In genomic region chr5:181039961-181040915, GRCh38 we compare ENCODE assay signal across 18 cellular contexts. TPM values are rescaled to one million over a fixed set of nuclear protein-coding genes. Genes with fewer than 3 reads are reported as not detected.
DNase-seq lines count a peak whose midpoint lies in the region; ATAC-seq and TF ChIP-seq lines count a peak whose summit lies in the region.
"Had no signal": no experiment of that assay in that cellular context is flagged by ENCODE, and none has a peak within 500 bp of the region (broad histone marks: within the 10 kb centered on the region; RNA-seq: fewer than 3 reads in every experiment).

Gene BTNL9 (plus strand): TSS chr5:181040266. CDS start chr5:181045490, 5,224 bp downstream.

- H3K79me2 ChIP-seq in parathyroid adenoma: no peaks in the 10 kb centered on the region

- peak within 1 kb of the TSS; percentile 38 for H3K4me2 ChIP-seq in parathyroid adenoma (ENCODE audit: low read length)

- H3K27ac ChIP-seq in body of pancreas: no peak within 1 kb of the TSS
- H3K27ac ChIP-seq in left ventricle myocardium inferior (replicated peaks): peak within 1 kb of the TSS; percentile 92
- H3K27ac ChIP-seq in parathyroid adenoma: peak within 1 kb of the TSS; percentile 54
- H3K27ac ChIP-seq in upper lobe of left lung: peak within 1 kb of the TSS; percentile 79 to 87 (median 82)
- H3K27ac ChIP-seq in sigmoid colon: no peak within 1 kb of the TSS
- H3K27ac ChIP-seq: neutrophil, SJCRH30 had no signal

- H3K27me3 ChIP-seq in body of pancreas (no peaks in the 10 kb centered on the region), left ventricle myocardium inferior (ENCODE audit: low read depth) (peaks cover 79% of the 10 kb centered on the region), parathyroid adenoma (ENCODE audit: control insufficient read depth, insufficient read depth, low read length) (no peaks in the 10 kb centered on the region), upper lobe of left lung (no peaks in the 10 kb centered on the region), sigmoid colon (peaks cover 0 to 45% (median 0%) of the 10 kb centered on the region in 3 donors)

- WGBS in body of pancreas, 2 donors: 61 to 65% methylated on average over 20 to 24 of the region's 24 CpGs
- 46 to 64% methylated on average over 16 to 24 of the region's 24 CpGs for WGBS in upper lobe of left lung, 2 donors
- WGBS in sigmoid colon, 2 donors: 67 to 80% methylated on average over 24 of the region's 24 CpGs

- intact Hi-C loops in body of pancreas (cut with DNase I) (no loop called here), left ventricle myocardium inferior (cut with micrococcal nuclease) (no loop called here), sigmoid colon (cut with DNase I) (no loop called here)

- ATAC-seq in body of pancreas (no peak), upper lobe of left lung (ENCODE audit: low FRiP score in 2 of 2) (no peak), HG03025 (IDR thresholded peaks at IDR 0.05; ENCODE audit: low FRiP score, unreplicated experiment) (no peak)
- ATAC-seq: stimulated activated naive B cell treated with anti-CD40 and anti-IgM and Interleukin-4, amounts not matched to agents 10 μg/mL and 1 μg/mL and 100 μg/mL, for 72 hours had no signal

- TF ChIP-seq POLR2A in body of pancreas (IDR thresholded peaks at IDR 0.05) (no peak), upper lobe of left lung (IDR thresholded peaks at IDR 0.05) (peak in 2 of 4 donors; percentile 33 to 40), sigmoid colon (IDR thresholded peaks at IDR 0.05) (no peak)

- H3K9me3 ChIP-seq in body of pancreas (no peaks in the 10 kb centered on the region), left ventricle myocardium inferior (replicated peaks) (no peaks in the 10 kb centered on the region), parathyroid adenoma (ENCODE audit: control insufficient read depth, low read length) (no peaks in the 10 kb centered on the region), upper lobe of left lung (no peaks in the 10 kb centered on the region), sigmoid colon (no peaks in the 10 kb centered on the region)
- H3K9me3 ChIP-seq: neutrophil, SJCRH30 had no signal

- TF ChIP-seq EP300 in upper lobe of left lung (IDR thresholded peaks at IDR 0.05) (no peak), sigmoid colon (IDR thresholded peaks at IDR 0.05) (no peak)

- H3K4me1 ChIP-seq in body of pancreas (no peaks in the 10 kb centered on the region), left ventricle myocardium inferior (peaks cover 18% of the 10 kb centered on the region), parathyroid adenoma (no peaks in the 10 kb centered on the region), upper lobe of left lung (peaks cover under 1 to 13% (median under 1%) of the 10 kb centered on the region in 4 donors), sigmoid colon (no peaks in the 10 kb centered on the region)
- H3K4me1 ChIP-seq: SJCRH30 had no signal

- no peak for TF ChIP-seq CTCF in body of pancreas (IDR thresholded peaks at IDR 0.05)
- no peak for TF ChIP-seq CTCF in left ventricle myocardium inferior (IDR thresholded peaks at IDR 0.05; ENCODE audit: borderline replicate concordance)
- no peak for TF ChIP-seq CTCF in parathyroid adenoma (IDR thresholded peaks at IDR 0.05)
- no peak for TF ChIP-seq CTCF in upper lobe of left lung (IDR thresholded peaks at IDR 0.05)
- TF ChIP-seq CTCF in sigmoid colon (IDR thresholded peaks at IDR 0.05): no peak

- H3K9ac ChIP-seq in parathyroid adenoma: no peak within 1 kb of the TSS

- H3K36me3 ChIP-seq in body of pancreas (replicated peaks in 1 of 2; ENCODE audit: insufficient read depth in 1 of 2, low read depth in 2 of 2) (no peaks in the 10 kb centered on the region), left ventricle myocardium inferior (no peaks in the 10 kb centered on the region), parathyroid adenoma (ENCODE audit: control insufficient read depth, insufficient read depth, low read length) (no peaks in the 10 kb centered on the region), upper lobe of left lung (peaks cover 0 to 6% (median 0%) of the 10 kb centered on the region in 4 donors), sigmoid colon (no peaks in the 10 kb centered on the region)
- H3K36me3 ChIP-seq: neutrophil, SJCRH30 had no signal

- H2AFZ ChIP-seq in parathyroid adenoma: no peak within 1 kb of the TSS

- DNase-seq in body of pancreas (no peak), left ventricle myocardium inferior (no peak), upper lobe of left lung (no peak), EL (no peak), nucleus accumbens (lab: John Stamatoyannopoulos, UW) (no peak), sigmoid colon (no peak)
- DNase-seq: activated CD8-positive, alpha-beta memory T cell treated with anti-CD3 and anti-CD28 coated beads for 24 hours; cerebellar nuclear complex; COR-L47; immature natural killer cell; NCI-H1694 treated with DMSO at 0.1 percent for 48 hours; stimulated activated naive B cell treated with anti-CD40 and anti-IgM and Interleukin-4, amounts not matched to agents 10 μg/mL and 1 μg/mL and 100 μg/mL, for 72 hours; T-helper 2 cell had no signal

- H3K4me3 ChIP-seq in body of pancreas (no peak within 1 kb of the TSS), left ventricle myocardium inferior (peak within 1 kb of the TSS; percentile 64), parathyroid adenoma (ENCODE audit: low read depth, low read length) (peak within 1 kb of the TSS; percentile 34), upper lobe of left lung (peak within 1 kb of the TSS; percentile 14 to 47 (median 34)), sigmoid colon (peak within 1 kb of the TSS in 1 of 4 donors; percentile 8)
- H3K4me3 ChIP-seq: SJCRH30 had no signal

RNA-seq across cellular contexts. Expression of gene BTNL9, which starts in this region (rescaled TPM):
- total RNA-seq in body of pancreas (10 to 100 TPM; 20.2 to 41.5 TPM), left ventricle myocardium inferior (38.5 TPM), upper lobe of left lung (100 to 1,000 TPM in 4 of 6 donors, 10 to 100 TPM in 2; 71.8 to 634 (median 147) TPM), sigmoid colon (10 to 100 TPM in 1 of 4 donors, 1 to 10 TPM in 3; 4.2 to 34.9 (median 7.1) TPM)
- 1 to 10 TPM in 2 of 3 donors, under 1 TPM in 1; 0.46 to 5.0 (median 1.8) TPM for polyA plus RNA-seq in sigmoid colon
- total RNA-seq: activated T-helper 1 cell treated with anti-CD3 and anti-CD28 coated beads, Interleukin-12 subunit alpha, Interleukin-12 subunit beta, Interleukin-2, Interleukin-4 antibody, amounts not matched to agents 30 ng/mL and 10 ng/mL and 1 ng/mL, durations not matched to agents 14 hours and 24 hours and 36 hours; SJCRH30 had no signal
- polyA plus RNA-seq: immature natural killer cell had no signal

Comparison
In these comparisons a context has a peak if more than half of its experiments do, and no peak if none do; other contexts are left out.
1. H3K27ac ChIP-seq: peak in left ventricle myocardium inferior (single experiment), parathyroid adenoma (single experiment) and upper lobe of left lung (4 of 4); none in body of pancreas (0 of 4) and sigmoid colon (0 of 4).
2. H3K4me3 ChIP-seq: peak in left ventricle myocardium inferior (single experiment), parathyroid adenoma (single experiment) and upper lobe of left lung (4 of 4); none in body of pancreas (0 of 2).